In genomic region chr4:3685081-3685645, GRCh38 we compare ENCODE assay signal across 12 cellular contexts.
"Had no signal": no experiment of that assay in that cellular context is flagged by ENCODE, and none has a peak within 500 bp of the region (broad histone marks: within the 10 kb centered on the region; RNA-seq: fewer than 3 reads in every experiment).

No MANE protein-coding gene starts in this region.

- H3K4me1 Mint-ChIP-seq: endodermal cell, naive B cell had no signal

- H3K9me3 Mint-ChIP-seq: endodermal cell had no signal

- H3K4me3 Mint-ChIP-seq: endodermal cell, naive B cell had no signal

- DNase-seq: effector CD4-positive, alpha-beta T cell; erythroblast; foreskin melanocyte; heart left ventricle; hypothalamus; mesendoderm; naive B cell; stimulated activated CD4-positive, alpha-beta T cell treated with anti-CD3 and anti-CD28 coated beads, Interleukin-2, amount 100 ng/mL, for 48 hours; stimulated activated naive CD4-positive, alpha-beta T cell treated with Interleukin-2 at 50 U/mL for 16 hours had no signal

- ATAC-seq: heart left ventricle, left lobe of liver, right cardiac atrium had no signal

- H3K36me3 Mint-ChIP-seq: naive B cell had no signal

- H3K27ac Mint-ChIP-seq: endodermal cell had no signal
